1 cellular context compared by ENCODE assay signal in genomic region chr16:78756189-78756661, GRCh38.
A peak's percentile ranks its signal among the peaks of the same experiment; 100 is the strongest.
TF ChIP-seq lines count a peak whose summit lies in the region.

No MANE protein-coding gene starts in this region.

TF ChIP-seq in HepG2, 621 proteins besides CTCF, POLR2A, EP300 and RAD21 (continued from another document and continues in another):
- TF ChIP-seq MLXIP (CRISPR knock-in tag; IDR thresholded peaks at IDR 0.05; ENCODE audit: borderline replicate concordance) (no peak), ZNF441 (CRISPR knock-in tag; IDR thresholded peaks at IDR 0.05; ENCODE audit: borderline replicate concordance) (no peak), PATZ1 (CRISPR knock-in tag; IDR thresholded peaks at IDR 0.05) (no peak), YY1 (IDR thresholded peaks at IDR 0.05; ENCODE audit: insufficient read depth, insufficient replicate concordance, low read depth, low read length) (no peak), ATM (IDR thresholded peaks at IDR 0.05; ENCODE audit: borderline replicate concordance) (no peak), ZNF607 (CRISPR knock-in tag; IDR thresholded peaks at IDR 0.05; ENCODE audit: borderline replicate concordance) (no peak), ASH2L (IDR thresholded peaks at IDR 0.05; ENCODE audit: insufficient read length, low read depth, low read length) (no peak), ZNF780A (CRISPR knock-in tag; IDR thresholded peaks at IDR 0.05) (no peak), TAF1 (CRISPR knock-in tag; IDR thresholded peaks at IDR 0.05) (no peak), GATA4 (IDR thresholded peaks at IDR 0.05; ENCODE audit: borderline replicate concordance, low read depth) (no peak), TCF12 (IDR thresholded peaks at IDR 0.05) (no peak), TCF12 (CRISPR knock-in tag; IDR thresholded peaks at IDR 0.05) (0 out of 2 replicates have a peak, but pooled peaks have one; percentile 28), KLF12 (CRISPR knock-in tag; IDR thresholded peaks at IDR 0.05; ENCODE audit: borderline replicate concordance) (no peak), RORA (CRISPR knock-in tag; IDR thresholded peaks at IDR 0.05) (0 out of 2 replicates have a peak, but pooled peaks have one; percentile 42), DPF2 (CRISPR knock-in tag; IDR thresholded peaks at IDR 0.05; ENCODE audit: borderline replicate concordance, low read depth) (peak; percentile 31; the same call in 1 of the 2 replicates), RNF219 (CRISPR knock-in tag; IDR thresholded peaks at IDR 0.05) (no peak), ZBTB26 (CRISPR knock-in tag; IDR thresholded peaks at IDR 0.05; ENCODE audit: borderline replicate concordance) (peak; percentile 100), JUND (CRISPR knock-in tag; IDR thresholded peaks at IDR 0.05) (no peak), ATF6 (CRISPR knock-in tag; conservative IDR thresholded peaks at IDR 0.05) (no peak), ZNF557 (CRISPR knock-in tag; IDR thresholded peaks at IDR 0.05) (peak; percentile 71; the same call in 1 of the 2 replicates), KAT8 (CRISPR knock-in tag; IDR thresholded peaks at IDR 0.05) (peak; percentile 70; the same call in 1 of the 2 replicates), GLMP (CRISPR knock-in tag; IDR thresholded peaks at IDR 0.05; ENCODE audit: borderline replicate concordance) (no peak), DMAP1 (CRISPR knock-in tag; IDR thresholded peaks at IDR 0.05) (no peak), ZNF337 (CRISPR knock-in tag; IDR thresholded peaks at IDR 0.05; ENCODE audit: borderline replicate concordance, low read depth) (no peak), ZBTB38 (CRISPR knock-in tag; IDR thresholded peaks at IDR 0.05) (no peak), ZNF772 (CRISPR knock-in tag; IDR thresholded peaks at IDR 0.05) (no peak), CHCHD3 (CRISPR knock-in tag; IDR thresholded peaks at IDR 0.05) (no peak), ZBTB43 (CRISPR knock-in tag; conservative IDR thresholded peaks at IDR 0.05) (no peak), PCBP1 (IDR thresholded peaks at IDR 0.05; ENCODE audit: borderline replicate concordance, low read depth, low read length) (no peak), SP1 (IDR thresholded peaks at IDR 0.05) (no peak), SP1 (CRISPR knock-in tag; IDR thresholded peaks at IDR 0.05) (no peak)
- TF ChIP-seq, protein P1, sequence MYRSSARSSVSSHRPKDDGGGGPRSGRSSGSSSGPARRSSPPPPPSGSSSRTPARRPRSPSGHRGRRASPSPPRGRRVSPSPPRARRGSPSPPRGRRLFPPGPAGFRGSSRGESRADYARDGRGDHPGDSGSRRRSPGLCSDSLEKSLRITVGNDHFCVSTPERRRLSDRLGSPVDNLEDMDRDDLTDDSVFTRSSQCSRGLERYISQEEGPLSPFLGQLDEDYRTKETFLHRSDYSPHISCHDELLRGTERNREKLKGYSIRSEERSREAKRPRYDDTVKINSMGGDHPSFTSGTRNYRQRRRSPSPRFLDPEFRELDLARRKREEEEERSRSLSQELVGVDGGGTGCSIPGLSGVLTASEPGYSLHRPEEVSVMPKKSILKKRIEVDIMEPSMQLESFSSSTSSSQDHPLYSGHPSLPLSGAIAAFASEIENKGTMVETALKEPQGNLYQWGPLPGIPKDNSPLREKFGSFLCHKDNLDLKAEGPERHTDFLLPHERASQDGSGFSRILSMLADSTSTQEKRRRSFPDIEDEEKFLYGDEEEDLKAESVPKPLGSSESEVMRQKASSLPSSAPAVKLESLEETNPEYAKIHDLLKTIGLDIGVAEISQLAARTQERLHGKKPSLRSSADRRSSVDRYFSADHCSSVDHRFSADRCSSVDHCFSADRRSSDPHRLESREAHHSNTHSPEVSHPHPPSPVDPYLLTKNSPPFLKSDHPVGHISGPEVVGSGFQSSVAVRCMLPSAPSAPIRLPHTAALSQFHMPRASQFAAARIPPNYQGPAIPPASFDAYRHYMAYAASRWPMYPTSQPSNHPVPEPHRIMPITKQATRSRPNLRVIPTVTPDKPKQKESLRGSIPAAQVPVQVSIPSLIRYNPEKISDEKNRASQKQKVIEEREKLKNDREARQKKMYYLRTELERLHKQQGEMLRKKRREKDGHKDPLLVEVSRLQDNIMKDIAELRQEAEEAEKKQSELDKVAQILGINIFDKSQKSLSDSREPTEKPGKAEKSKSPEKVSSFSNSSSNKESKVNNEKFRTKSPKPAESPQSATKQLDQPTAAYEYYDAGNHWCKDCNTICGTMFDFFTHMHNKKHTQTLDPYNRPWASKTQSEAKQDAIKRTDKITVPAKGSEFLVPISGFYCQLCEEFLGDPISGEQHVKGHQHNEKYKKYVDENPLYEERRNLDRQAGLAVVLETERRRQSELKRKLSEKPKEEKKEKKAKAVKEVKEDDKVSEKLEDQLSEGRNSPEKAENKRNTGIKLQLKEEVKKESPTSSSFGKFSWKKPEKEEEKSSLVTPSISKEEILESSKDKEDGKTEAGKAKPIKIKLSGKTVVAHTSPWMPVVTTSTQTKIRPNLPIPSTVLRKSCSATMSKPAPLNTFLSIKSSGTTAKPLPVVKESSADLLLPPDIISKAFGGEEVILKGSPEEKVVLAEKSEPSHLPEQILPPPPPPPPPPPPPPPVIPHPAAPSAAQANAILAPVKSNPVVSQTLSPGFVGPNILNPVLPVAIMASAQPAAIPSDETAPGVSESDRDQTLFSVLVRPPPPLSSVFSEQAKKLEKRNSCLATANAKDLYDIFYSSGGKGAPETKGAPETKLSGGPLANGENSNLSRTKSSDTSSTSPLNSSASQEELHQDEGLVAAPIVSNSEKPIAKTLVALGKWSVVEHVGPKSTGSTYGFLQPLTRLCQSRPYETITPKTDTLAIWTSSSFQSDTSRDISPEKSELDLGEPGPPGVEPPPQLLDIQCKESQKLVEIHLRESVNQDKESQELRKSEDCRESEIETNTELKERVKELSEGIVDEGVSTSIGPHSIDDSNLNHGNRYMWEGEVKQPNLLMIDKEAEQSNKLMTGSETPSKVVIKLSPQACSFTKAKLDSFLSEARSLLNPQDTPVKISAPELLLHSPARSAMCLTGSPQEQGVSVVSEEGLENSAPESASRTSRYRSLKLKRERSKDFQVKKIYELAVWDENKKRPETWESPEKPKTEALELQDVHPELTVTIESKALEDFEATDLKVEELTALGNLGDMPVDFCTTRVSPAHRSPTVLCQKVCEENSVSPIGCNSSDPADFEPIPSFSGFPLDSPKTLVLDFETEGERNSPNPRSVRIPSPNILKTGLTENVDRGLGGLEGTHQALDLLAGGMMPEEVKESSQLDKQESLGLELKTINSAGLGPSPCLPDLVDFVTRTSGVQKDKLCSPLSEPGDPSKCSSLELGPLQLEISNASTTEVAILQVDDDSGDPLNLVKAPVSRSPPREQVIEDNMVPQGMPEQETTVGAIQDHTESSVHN (CRISPR knock-in tag; IDR thresholded peaks at IDR 0.05) = no peak
- TF ChIP-seq, protein P2, sequence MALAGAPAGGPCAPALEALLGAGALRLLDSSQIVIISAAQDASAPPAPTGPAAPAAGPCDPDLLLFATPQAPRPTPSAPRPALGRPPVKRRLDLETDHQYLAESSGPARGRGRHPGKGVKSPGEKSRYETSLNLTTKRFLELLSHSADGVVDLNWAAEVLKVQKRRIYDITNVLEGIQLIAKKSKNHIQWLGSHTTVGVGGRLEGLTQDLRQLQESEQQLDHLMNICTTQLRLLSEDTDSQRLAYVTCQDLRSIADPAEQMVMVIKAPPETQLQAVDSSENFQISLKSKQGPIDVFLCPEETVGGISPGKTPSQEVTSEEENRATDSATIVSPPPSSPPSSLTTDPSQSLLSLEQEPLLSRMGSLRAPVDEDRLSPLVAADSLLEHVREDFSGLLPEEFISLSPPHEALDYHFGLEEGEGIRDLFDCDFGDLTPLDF (CRISPR knock-in tag; IDR thresholded peaks at IDR 0.05) = 0 out of 2 replicates have a peak, but pooled peaks have one; percentile 44
